ENCODE assay signal across 30 cellular contexts in the genomic region with DNA sequence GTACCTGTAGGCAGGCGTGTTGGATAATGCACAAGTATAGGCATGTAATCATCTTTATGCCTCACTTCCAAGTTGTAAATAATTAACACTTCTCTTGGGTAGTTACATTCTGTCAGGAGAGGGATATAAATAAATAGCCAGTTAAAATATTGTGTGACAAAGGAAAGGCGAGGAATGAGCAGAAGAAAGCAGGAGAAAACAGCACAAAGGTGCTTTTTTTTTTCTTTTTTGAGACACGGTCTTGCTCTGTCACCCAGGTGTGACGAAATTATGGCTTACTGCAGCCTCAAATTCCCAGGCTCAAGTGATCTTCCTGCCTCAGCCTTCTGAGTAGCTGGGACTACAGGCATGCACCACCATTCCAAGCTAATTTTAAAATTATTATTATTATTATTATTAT.
"Had no signal": no experiment of that assay in that cellular context is flagged by ENCODE, and none has a peak within 500 bp of the region (broad histone marks: within the 10 kb centered on the region; RNA-seq: fewer than 3 reads in every experiment).

No MANE protein-coding gene starts in this region.

- H3K4me3 ChIP-seq: heart left ventricle had no signal

- FAIRE-seq: astrocyte, colon, endometrium, endothelial cell of umbilical vein, frontal cortex had no signal

- H3K27ac ChIP-seq: epithelial cell of prostate, heart left ventricle had no signal

- H3K36me3 ChIP-seq: heart left ventricle had no signal

- H3K9me3 ChIP-seq: heart left ventricle had no signal

- H3K27me3 ChIP-seq: heart left ventricle had no signal

- DNase-seq: activated CD4-positive, alpha-beta memory T cell treated with anti-CD3 and anti-CD28 coated beads for 36 hours; activated CD4-positive, alpha-beta T cell treated with anti-CD3 and anti-CD28 coated beads for 36 hours; activated CD4-positive, alpha-beta T cell treated with anti-CD3 and anti-CD28 coated beads, Interleukin-2, amount 10 ng/mL, durations not matched to agents 24 days and 14 days; activated CD4-positive, CD25-positive, alpha-beta regulatory T cell; activated CD4-positive, CD25-positive, alpha-beta regulatory T cell treated with anti-CD3 and anti-CD28 coated beads, Interleukin-2, amount 50 U/mL, for 72 hours; activated CD8-positive, alpha-beta memory T cell treated with anti-CD3 and anti-CD28 coated beads, Interleukin-2, amount 10 ng/mL, durations not matched to agents 7 days and 5 days; activated CD8-positive, alpha-beta memory T cell treated with anti-CD3 and anti-CD28 coated beads, Interleukin-2, amount 50 U/mL, for 4 hours; activated CD8-positive, alpha-beta T cell treated with anti-CD3 and anti-CD28 coated beads, Interleukin-2, amount 10 ng/mL, durations not matched to agents 7 days and 5 days; activated gamma-delta T cell treated with Interleukin-2 at 50 U/mL for 16 hours; activated naive CD4-positive, alpha-beta T cell treated with anti-CD3 and anti-CD28 coated beads, Interleukin-2, amount 50 U/mL, for 16 hours; activated naive CD4-positive, alpha-beta T cell treated with Interleukin-2 at 50 U/mL for 16 hours; activated T-cell treated with anti-CD3 and anti-CD28 coated beads, Interleukin-2, amount 50 U/mL, for 1 hour; activated T-cell treated with anti-CD3 and anti-CD28 coated beads, Interleukin-2, amount 50 U/mL, for 48 hours; amniotic stem cell; anterior cingulate cortex; caudate nucleus; cortex of kidney; dermis blood vessel endothelial cell; effector CD4-positive, alpha-beta T cell; foreskin fibroblast; glutamatergic neuron; heart left ventricle; T-helper 2 cell had no signal

- ATAC-seq: activated CD4-positive, alpha-beta T cell treated with anti-CD3 and anti-CD28 coated beads for 36 hours; activated CD8-positive, alpha-beta memory T cell treated with anti-CD3 and anti-CD28 coated beads, Interleukin-2, amount 10 ng/mL, durations not matched to agents 7 days and 5 days; activated CD8-positive, alpha-beta T cell treated with anti-CD3 and anti-CD28 coated beads, Interleukin-2, amount 10 ng/mL, durations not matched to agents 7 days and 5 days; esophagus mucosa; heart left ventricle had no signal
